1 cellular context compared by ENCODE assay signal in genomic region chr1:145978860-145979745, GRCh38.
A peak's percentile ranks its signal among the peaks of the same experiment; 100 is the strongest.
TF ChIP-seq lines count a peak whose summit lies in the region.

No MANE protein-coding gene starts in this region.

TF ChIP-seq in HEK293, 187 proteins besides CTCF, POLR2A, EP300 and RAD21 (continued from another document and continues in another):
- TF ChIP-seq PBX3 (CRISPR knock-in tag; IDR thresholded peaks at IDR 0.05) (no peak), BCL6B (tag by site-specific recombination; IDR thresholded peaks at IDR 0.05) (no peak), ZXDB (tag by site-specific recombination; IDR thresholded peaks at IDR 0.05) (peak; percentile 79), ZNF621 (tag by site-specific recombination; IDR thresholded peaks at IDR 0.05) (no peak), ZNF626 (tag by site-specific recombination; IDR thresholded peaks at IDR 0.05) (no peak), ZNF221 (tag by site-specific recombination; IDR thresholded peaks at IDR 0.05; ENCODE audit: borderline replicate concordance) (no peak), ZFHX2 (tag by site-specific recombination; conservative IDR thresholded peaks at IDR 0.05) (peak; percentile 94), ZNF2 (tag by site-specific recombination; IDR thresholded peaks at IDR 0.05) (peak; percentile 53), ZNF214 (tag by site-specific recombination; IDR thresholded peaks at IDR 0.05; ENCODE audit: borderline replicate concordance) (no peak), ZNF121 (tag by site-specific recombination; IDR thresholded peaks at IDR 0.05) (no peak), ZNF639 (tag by site-specific recombination; IDR thresholded peaks at IDR 0.05) (peak; percentile 42; the same call in 1 of the 2 replicates), ZNF701 (tag by site-specific recombination; IDR thresholded peaks at IDR 0.05) (no peak), ZNF140 (tag by site-specific recombination; IDR thresholded peaks at IDR 0.05) (no peak), ZNF48 (tag by site-specific recombination; IDR thresholded peaks at IDR 0.05) (no peak), ZNF596 (tag by site-specific recombination; IDR thresholded peaks at IDR 0.05) (no peak), KLF7 (tag by site-specific recombination; IDR thresholded peaks at IDR 0.05; ENCODE audit: borderline replicate concordance) (no peak; the same call in 1 of the 2 replicates), ZNF24 (tag by site-specific recombination; IDR thresholded peaks at IDR 0.05) (peak; percentile 77), GLI4 (tag by site-specific recombination; IDR thresholded peaks at IDR 0.05) (no peak), ZNF354C (tag by site-specific recombination; IDR thresholded peaks at IDR 0.05; ENCODE audit: borderline replicate concordance, low read depth) (no peak), HIC1 (tag by site-specific recombination; IDR thresholded peaks at IDR 0.05) (no peak), KLF16 (tag by site-specific recombination; IDR thresholded peaks at IDR 0.05) (peak; percentile 61; the same call in 1 of the 2 replicates), ZNF248 (tag by site-specific recombination; IDR thresholded peaks at IDR 0.05) (no peak), OVOL3 (tag by site-specific recombination; IDR thresholded peaks at IDR 0.05) (no peak), ZFP37 (tag by site-specific recombination; IDR thresholded peaks at IDR 0.05) (no peak), ZNF501 (tag by site-specific recombination; IDR thresholded peaks at IDR 0.05) (peak; percentile 30; the same call in 1 of the 2 replicates), ZNF184 (tag by site-specific recombination; IDR thresholded peaks at IDR 0.05) (no peak), ZNF830 (tag by site-specific recombination; IDR thresholded peaks at IDR 0.05; ENCODE audit: low read depth) (no peak), ZNF791 (tag by site-specific recombination; IDR thresholded peaks at IDR 0.05) (no peak), ZNF169 (tag by site-specific recombination; IDR thresholded peaks at IDR 0.05) (no peak), ZBTB44 (tag by site-specific recombination; IDR thresholded peaks at IDR 0.05) (0 out of 2 replicates have a peak, but pooled peaks have one; percentile 40), IKZF3 (tag by site-specific recombination; IDR thresholded peaks at IDR 0.05) (peak; percentile 96), ZBTB11 (tag by site-specific recombination; conservative IDR thresholded peaks at IDR 0.05; ENCODE audit: low read depth) (peak; percentile 72)
- TF ChIP-seq, protein P1, sequence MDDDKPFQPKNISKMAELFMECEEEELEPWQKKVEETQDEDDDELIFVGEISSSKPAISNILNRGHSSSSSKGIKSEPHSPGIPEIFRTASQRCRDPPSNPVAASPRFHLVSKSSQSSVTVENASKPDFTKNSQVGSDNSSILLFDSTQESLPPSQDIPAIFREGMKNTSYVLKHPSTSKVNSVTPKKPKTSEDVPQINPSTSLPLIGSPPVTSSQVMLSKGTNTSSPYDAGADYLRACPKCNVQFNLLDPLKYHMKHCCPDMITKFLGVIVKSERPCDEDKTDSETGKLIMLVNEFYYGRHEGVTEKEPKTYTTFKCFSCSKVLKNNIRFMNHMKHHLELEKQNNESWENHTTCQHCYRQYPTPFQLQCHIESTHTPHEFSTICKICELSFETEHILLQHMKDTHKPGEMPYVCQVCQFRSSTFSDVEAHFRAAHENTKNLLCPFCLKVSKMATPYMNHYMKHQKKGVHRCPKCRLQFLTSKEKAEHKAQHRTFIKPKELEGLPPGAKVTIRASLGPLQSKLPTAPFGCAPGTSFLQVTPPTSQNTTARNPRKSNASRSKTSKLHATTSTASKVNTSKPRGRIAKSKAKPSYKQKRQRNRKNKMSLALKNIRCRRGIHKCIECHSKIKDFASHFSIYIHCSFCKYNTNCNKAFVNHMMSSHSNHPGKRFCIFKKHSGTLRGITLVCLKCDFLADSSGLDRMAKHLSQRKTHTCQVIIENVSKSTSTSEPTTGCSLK (tag by site-specific recombination; IDR thresholded peaks at IDR 0.05): no peak
- TF ChIP-seq, protein P2, sequence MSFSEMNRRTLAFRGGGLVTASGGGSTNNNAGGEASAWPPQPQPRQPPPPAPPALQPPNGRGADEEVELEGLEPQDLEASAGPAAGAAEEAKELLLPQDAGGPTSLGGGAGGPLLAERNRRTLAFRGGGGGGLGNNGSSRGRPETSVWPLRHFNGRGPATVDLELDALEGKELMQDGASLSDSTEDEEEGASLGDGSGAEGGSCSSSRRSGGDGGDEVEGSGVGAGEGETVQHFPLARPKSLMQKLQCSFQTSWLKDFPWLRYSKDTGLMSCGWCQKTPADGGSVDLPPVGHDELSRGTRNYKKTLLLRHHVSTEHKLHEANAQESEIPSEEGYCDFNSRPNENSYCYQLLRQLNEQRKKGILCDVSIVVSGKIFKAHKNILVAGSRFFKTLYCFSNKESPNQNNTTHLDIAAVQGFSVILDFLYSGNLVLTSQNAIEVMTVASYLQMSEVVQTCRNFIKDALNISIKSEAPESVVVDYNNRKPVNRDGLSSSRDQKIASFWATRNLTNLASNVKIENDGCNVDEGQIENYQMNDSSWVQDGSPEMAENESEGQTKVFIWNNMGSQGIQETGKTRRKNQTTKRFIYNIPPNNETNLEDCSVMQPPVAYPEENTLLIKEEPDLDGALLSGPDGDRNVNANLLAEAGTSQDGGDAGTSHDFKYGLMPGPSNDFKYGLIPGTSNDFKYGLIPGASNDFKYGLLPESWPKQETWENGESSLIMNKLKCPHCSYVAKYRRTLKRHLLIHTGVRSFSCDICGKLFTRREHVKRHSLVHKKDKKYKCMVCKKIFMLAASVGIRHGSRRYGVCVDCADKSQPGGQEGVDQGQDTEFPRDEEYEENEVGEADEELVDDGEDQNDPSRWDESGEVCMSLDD (tag by site-specific recombination; IDR thresholded peaks at IDR 0.05): no peak
- TF ChIP-seq, protein P3, sequence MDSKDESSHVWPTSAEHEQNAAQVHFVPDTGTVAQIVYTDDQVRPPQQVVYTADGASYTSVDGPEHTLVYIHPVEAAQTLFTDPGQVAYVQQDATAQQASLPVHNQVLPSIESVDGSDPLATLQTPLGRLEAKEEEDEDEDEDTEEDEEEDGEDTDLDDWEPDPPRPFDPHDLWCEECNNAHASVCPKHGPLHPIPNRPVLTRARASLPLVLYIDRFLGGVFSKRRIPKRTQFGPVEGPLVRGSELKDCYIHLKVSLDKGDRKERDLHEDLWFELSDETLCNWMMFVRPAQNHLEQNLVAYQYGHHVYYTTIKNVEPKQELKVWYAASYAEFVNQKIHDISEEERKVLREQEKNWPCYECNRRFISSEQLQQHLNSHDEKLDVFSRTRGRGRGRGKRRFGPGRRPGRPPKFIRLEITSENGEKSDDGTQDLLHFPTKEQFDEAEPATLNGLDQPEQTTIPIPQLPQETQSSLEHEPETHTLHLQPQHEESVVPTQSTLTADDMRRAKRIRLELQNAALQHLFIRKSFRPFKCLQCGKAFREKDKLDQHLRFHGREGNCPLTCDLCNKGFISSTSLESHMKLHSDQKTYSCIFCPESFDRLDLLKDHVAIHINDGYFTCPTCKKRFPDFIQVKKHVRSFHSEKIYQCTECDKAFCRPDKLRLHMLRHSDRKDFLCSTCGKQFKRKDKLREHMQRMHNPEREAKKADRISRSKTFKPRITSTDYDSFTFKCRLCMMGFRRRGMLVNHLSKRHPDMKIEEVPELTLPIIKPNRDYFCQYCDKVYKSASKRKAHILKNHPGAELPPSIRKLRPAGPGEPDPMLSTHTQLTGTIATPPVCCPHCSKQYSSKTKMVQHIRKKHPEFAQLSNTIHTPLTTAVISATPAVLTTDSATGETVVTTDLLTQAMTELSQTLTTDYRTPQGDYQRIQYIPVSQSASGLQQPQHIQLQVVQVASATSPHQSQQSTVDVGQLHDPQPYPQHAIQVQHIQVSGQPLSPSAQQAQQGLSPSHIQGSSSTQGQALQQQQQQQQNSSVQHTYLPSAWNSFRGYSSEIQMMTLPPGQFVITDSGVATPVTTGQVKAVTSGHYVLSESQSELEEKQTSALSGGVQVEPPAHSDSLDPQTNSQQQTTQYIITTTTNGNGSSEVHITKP (tag by site-specific recombination; IDR thresholded peaks at IDR 0.05): peak; percentile 95
- TF ChIP-seq, protein P4, sequence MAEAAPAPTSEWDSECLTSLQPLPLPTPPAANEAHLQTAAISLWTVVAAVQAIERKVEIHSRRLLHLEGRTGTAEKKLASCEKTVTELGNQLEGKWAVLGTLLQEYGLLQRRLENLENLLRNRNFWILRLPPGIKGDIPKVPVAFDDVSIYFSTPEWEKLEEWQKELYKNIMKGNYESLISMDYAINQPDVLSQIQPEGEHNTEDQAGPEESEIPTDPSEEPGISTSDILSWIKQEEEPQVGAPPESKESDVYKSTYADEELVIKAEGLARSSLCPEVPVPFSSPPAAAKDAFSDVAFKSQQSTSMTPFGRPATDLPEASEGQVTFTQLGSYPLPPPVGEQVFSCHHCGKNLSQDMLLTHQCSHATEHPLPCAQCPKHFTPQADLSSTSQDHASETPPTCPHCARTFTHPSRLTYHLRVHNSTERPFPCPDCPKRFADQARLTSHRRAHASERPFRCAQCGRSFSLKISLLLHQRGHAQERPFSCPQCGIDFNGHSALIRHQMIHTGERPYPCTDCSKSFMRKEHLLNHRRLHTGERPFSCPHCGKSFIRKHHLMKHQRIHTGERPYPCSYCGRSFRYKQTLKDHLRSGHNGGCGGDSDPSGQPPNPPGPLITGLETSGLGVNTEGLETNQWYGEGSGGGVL (tag by site-specific recombination; IDR thresholded peaks at IDR 0.05): peak; percentile 92
